In the genomic region with DNA sequence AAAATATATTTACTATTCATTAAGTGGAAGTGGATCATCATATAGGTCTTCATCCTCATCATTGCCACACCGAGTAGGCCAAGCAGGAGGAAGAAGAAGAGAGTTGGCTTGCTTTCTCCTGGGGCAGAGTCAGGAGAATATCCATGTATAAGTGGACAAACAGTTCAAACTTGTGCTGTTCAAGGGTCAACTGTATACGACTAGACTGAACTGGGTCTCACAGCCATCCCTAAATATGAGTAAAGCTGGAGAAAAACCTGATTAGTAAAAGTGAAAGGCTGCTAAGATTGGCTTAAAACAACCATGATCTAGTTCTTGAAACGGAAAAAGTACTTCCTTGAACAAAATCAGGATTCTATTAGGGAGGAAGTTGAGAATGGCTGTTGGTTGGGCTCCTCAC, we compare ENCODE assay signal across 1 cellular context.
A peak's percentile ranks its signal among the peaks of the same experiment; 100 is the strongest.
TF ChIP-seq lines count a peak whose summit lies in the region.

No MANE protein-coding gene starts in this region.

TF ChIP-seq in K562, 482 proteins besides CTCF, POLR2A, EP300 and RAD21 (continued from another document):
- no peak for TF ChIP-seq BCLAF1 (IDR thresholded peaks at IDR 0.05; ENCODE audit: borderline replicate concordance in 1 of 2, control insufficient read depth in 1 of 2, low read depth in 2 of 2, low read length in 1 of 2)
- no peak for TF ChIP-seq CHCHD3 (CRISPR knock-in tag; IDR thresholded peaks at IDR 0.05)
- no peak for TF ChIP-seq ZNF740 (CRISPR knock-in tag; IDR thresholded peaks at IDR 0.05)
- TF ChIP-seq ZNF740 (tag; IDR thresholded peaks at IDR 0.05): peak in 1 of 2 experiments; percentile 70; a peak in 1 of 4 replicates
- TF ChIP-seq ZNF175 (CRISPR knock-in tag; IDR thresholded peaks at IDR 0.05; ENCODE audit: low read depth): 0 out of 2 replicates have a peak, but pooled peaks have one; percentile 6
- TF ChIP-seq SUPT5H (IDR thresholded peaks at IDR 0.05): no peak
- TF ChIP-seq NFE2 (IDR thresholded peaks at IDR 0.05; ENCODE audit: low read depth): no peak
- TF ChIP-seq PBX2 (CRISPR knock-in tag; IDR thresholded peaks at IDR 0.05; ENCODE audit: low read depth): no peak
- TF ChIP-seq PBX2 (tag; conservative IDR thresholded peaks at IDR 0.05; ENCODE audit: low read depth): no peak
- TF ChIP-seq NFRKB (IDR thresholded peaks at IDR 0.05; ENCODE audit: low read depth): 0 out of 2 replicates have a peak, but pooled peaks have one; percentile 35
- TF ChIP-seq POLR2AphosphoS2 (IDR thresholded peaks at IDR 0.05; ENCODE audit: low read length): no peak
- no peak for TF ChIP-seq NFXL1 (CRISPR knock-in tag; IDR thresholded peaks at IDR 0.05)
